Comparison of ENCODE assay signal across 7 cellular contexts in the genomic region with DNA sequence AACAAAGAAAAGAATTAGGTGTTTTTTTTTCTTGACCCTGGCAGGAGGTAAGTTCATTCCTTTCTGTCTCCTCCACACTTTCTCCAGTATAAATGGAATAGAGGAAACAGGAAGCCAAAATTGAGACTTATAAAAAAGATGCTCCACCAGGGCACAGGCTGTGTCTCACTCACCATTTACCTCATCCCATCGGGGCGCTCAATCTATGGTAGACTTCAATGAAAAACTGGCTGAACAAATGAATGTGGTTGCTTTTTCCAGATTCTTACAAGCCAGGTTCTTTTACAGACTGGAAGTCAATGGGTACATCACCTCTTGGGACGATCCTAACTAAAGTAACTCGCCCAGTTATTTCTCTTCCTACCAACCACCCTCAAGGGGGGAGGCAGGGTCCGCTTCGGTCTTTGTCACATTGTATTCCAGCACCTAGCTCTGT. TPM values are rescaled to one million over a fixed set of nuclear protein-coding genes. Genes with fewer than 3 reads are reported as not detected.
DNase-seq lines count a peak whose midpoint lies in the region; ATAC-seq and TF ChIP-seq lines count a peak whose summit lies in the region.

No MANE protein-coding gene starts in this region.

- TF ChIP-seq EP300 in ovary (IDR thresholded peaks at IDR 0.05), result no peak

- no peak for DNase-seq in SJSA1 (ENCODE audit: low read depth in 1 of 2, low spot score in 2 of 2)
- DNase-seq in esophagus squamous epithelium (lab: John Stamatoyannopoulos, UW), result no peak
- DNase-seq in ovary, result no peak
- DNase-seq in NCI-H146 (lab: John Stamatoyannopoulos, UW), result no peak
- DNase-seq in NCI-H748 (lab: John Stamatoyannopoulos, UW; ENCODE audit: unreplicated experiment), result no peak

- H3K36me3 ChIP-seq in SJSA1 (peaks cover 8% of the 10 kb centered on the region), esophagus squamous epithelium (peaks cover 0 to 18% (median 0%) of the 10 kb centered on the region in 3 donors), ovary (no peaks in the 10 kb centered on the region)

- TF ChIP-seq CTCF in esophagus squamous epithelium (IDR thresholded peaks at IDR 0.05) (no peak), ovary (IDR thresholded peaks at IDR 0.05) (no peak)

- no peak for TF ChIP-seq POLR2A in esophagus squamous epithelium (IDR thresholded peaks at IDR 0.05)
- TF ChIP-seq POLR2A in ovary (IDR thresholded peaks at IDR 0.05), result no peak

- ATAC-seq in GM18858 (IDR thresholded peaks at IDR 0.05; ENCODE audit: unreplicated experiment) (peak; percentile 11), HG02763 (IDR thresholded peaks at IDR 0.05; ENCODE audit: unreplicated experiment) (peak; percentile 30)

- peak overlapping the region; percentile 60; the same call in 1 of the 2 replicates for H3K27ac ChIP-seq in SJSA1
- H3K27ac ChIP-seq in esophagus squamous epithelium, result peak overlapping the region; percentile 83 to 92 (median 92)
- H3K27ac ChIP-seq in ovary, result peak overlapping the region; percentile 59 to 73

- WGBS in esophagus squamous epithelium, 2 donors, result 4 to 8% methylated on average over 6 of the region's 6 CpGs
- WGBS in ovary, 3 donors, result 6 to 7% (median 6%) methylated on average over 6 of the region's 6 CpGs

- intact Hi-C loops in esophagus squamous epithelium (cut with DNase I) (no loop called here), ovary (cut with DNase I) (no loop called here)

- H3K9me3 ChIP-seq in SJSA1 (replicated peaks) (no peaks in the 10 kb centered on the region), esophagus squamous epithelium (no peaks in the 10 kb centered on the region), ovary (no peaks in the 10 kb centered on the region)

- H3K27me3 ChIP-seq in SJSA1 (replicated peaks), result no peaks in the 10 kb centered on the region
- H3K27me3 ChIP-seq in esophagus squamous epithelium, result no peaks in the 10 kb centered on the region
- no peaks in the 10 kb centered on the region for H3K27me3 ChIP-seq in ovary

- no peaks in the 10 kb centered on the region; the same call in 1 of the 2 replicates for H3K4me1 ChIP-seq in SJSA1 (replicated peaks)
- H3K4me1 ChIP-seq in esophagus squamous epithelium, result peaks cover 0 to 32% (median 7%) of the 10 kb centered on the region in 3 donors
- no peaks in the 10 kb centered on the region for H3K4me1 ChIP-seq in ovary (ENCODE audit: insufficient read depth)

- H3K4me3 ChIP-seq in SJSA1 (peak overlapping the region; percentile 73), esophagus squamous epithelium (peak overlapping the region; percentile 74 to 86 (median 82)), ovary (peak overlapping the region; percentile 69)

RNA-seq across cellular contexts. Expression of a gene that starts 0.7 kb away (rescaled TPM):
- 29.2 and 35.6 TPM in 2 replicates for total RNA-seq in SJSA1 (2014; rRNA removed; shearing (Covaris generic))
- total RNA-seq in esophagus squamous epithelium (10 to 100 TPM; 13.3 to 50.6 (median 26.0) TPM), ovary (10 to 100 TPM in 5 of 7 donors, 1 to 10 TPM in 2; 6.5 to 13.2 (median 11.0) TPM)
- polyA plus RNA-seq in ovary, result 10 to 100 TPM in 1 of 2 donors, 1 to 10 TPM in 1; 8.9 to 10.7 TPM

RNA-seq across cellular contexts. Expression of a gene that starts 22.3 kb away (rescaled TPM):
- total RNA-seq in SJSA1 (2014; rRNA removed; shearing (Covaris generic)), result 12.1 and 40.5 TPM in 2 replicates
- total RNA-seq in esophagus squamous epithelium, result 10 to 100 TPM; 18.6 to 31.5 (median 27.8) TPM
- total RNA-seq in ovary, result 10 to 100 TPM; 10.1 to 27.8 (median 19.6) TPM
- 10 to 100 TPM in 1 of 2 donors, 1 to 10 TPM in 1; 8.2 to 24.9 TPM for polyA plus RNA-seq in ovary
